ENCODE assay signal across 7 cellular contexts in genomic region chr1:116667577-116668105, GRCh38. TPM values are rescaled to one million over a fixed set of nuclear protein-coding genes. Genes with fewer than 3 reads are reported as not detected.
DNase-seq lines count a peak whose midpoint lies in the region; ATAC-seq lines count a peak whose summit lies in the region.

Gene IGSF3 (minus strand): TSS chr1:116667733. CDS start chr1:116666326, 1,407 bp downstream.

- intact Hi-C loops in left ventricle myocardium superior (cut with micrococcal nuclease), result no loop called here

- H3K9me3 ChIP-seq in SK-N-MC (ENCODE audit: low read depth, low read length), result no peaks in the 10 kb centered on the region

- peak; percentile 68 for ATAC-seq in GM18511 (IDR thresholded peaks at IDR 0.05; ENCODE audit: unreplicated experiment)
- ATAC-seq in activated naive CD8-positive, alpha-beta T cell treated with anti-CD3 and anti-CD28 coated beads, Interleukin-2, amount 10 ng/mL, durations not matched to agents 7 days and 5 days (ENCODE audit: low read depth), result peak; percentile 72
- peak; percentile 94 for ATAC-seq in left ventricle myocardium superior
- ATAC-seq in HG03571 (IDR thresholded peaks at IDR 0.05; ENCODE audit: unreplicated experiment), result no peak

- peak within 1 kb of the TSS; percentile 72 for H3K9ac ChIP-seq in SK-N-MC (ENCODE audit: insufficient read length)

- no peaks in the 10 kb centered on the region for H3K9me3 Mint-ChIP-seq in IgD-negative memory B cell
- no peaks in the 10 kb centered on the region for H3K9me3 Mint-ChIP-seq in activated naive CD8-positive, alpha-beta T cell treated with anti-CD3 and anti-CD28 coated beads, Interleukin-2, amount 10 ng/mL, durations not matched to agents 7 days and 5 days

- H3K27ac Mint-ChIP-seq in IgD-negative memory B cell, result peak within 1 kb of the TSS in 1 of 3 donors; percentile 20
- no peak within 1 kb of the TSS for H3K27ac Mint-ChIP-seq in activated naive CD8-positive, alpha-beta T cell treated with anti-CD3 and anti-CD28 coated beads, Interleukin-2, amount 10 ng/mL, durations not matched to agents 7 days and 5 days

- H3K27ac ChIP-seq in SK-N-MC, result no peak within 1 kb of the TSS

- no peaks in the 10 kb centered on the region for H3K36me3 Mint-ChIP-seq in IgD-negative memory B cell
- H3K36me3 Mint-ChIP-seq in activated naive CD8-positive, alpha-beta T cell treated with anti-CD3 and anti-CD28 coated beads, Interleukin-2, amount 10 ng/mL, durations not matched to agents 7 days and 5 days, result no peaks in the 10 kb centered on the region

- H3K4me3 Mint-ChIP-seq in IgD-negative memory B cell, result peak within 1 kb of the TSS; percentile 70 to 87 (median 77)
- peak within 1 kb of the TSS; percentile 65 for H3K4me3 Mint-ChIP-seq in activated naive CD8-positive, alpha-beta T cell treated with anti-CD3 and anti-CD28 coated beads, Interleukin-2, amount 10 ng/mL, durations not matched to agents 7 days and 5 days

- POLR2A ChIA-PET in activated naive CD8-positive, alpha-beta T cell treated with anti-CD3 and anti-CD28 coated beads, Interleukin-2, amount 10 ng/mL, durations not matched to agents 7 days and 5 days (lab: Charles Lee), result no interaction called here

- H3K27me3 Mint-ChIP-seq in IgD-negative memory B cell, result peaks cover 35% of the 10 kb centered on the region
- peaks cover 75% of the 10 kb centered on the region for H3K27me3 Mint-ChIP-seq in activated naive CD8-positive, alpha-beta T cell treated with anti-CD3 and anti-CD28 coated beads, Interleukin-2, amount 10 ng/mL, durations not matched to agents 7 days and 5 days

- peaks cover 9 to 11% (median 9%) of the 10 kb centered on the region in 3 donors for H3K4me1 Mint-ChIP-seq in IgD-negative memory B cell
- H3K4me1 Mint-ChIP-seq in activated naive CD8-positive, alpha-beta T cell treated with anti-CD3 and anti-CD28 coated beads, Interleukin-2, amount 10 ng/mL, durations not matched to agents 7 days and 5 days, result peaks cover 23% of the 10 kb centered on the region

- peak within 1 kb of the TSS; percentile 90 for H3K4me3 ChIP-seq in SK-N-MC

- 0 out of 2 replicates have a peak, but pooled peaks cover 4% of the 10 kb centered on the region for H3K36me3 ChIP-seq in SK-N-MC (ENCODE audit: insufficient read depth, low read length)

- DNase-seq in SK-N-MC (ENCODE audit: low read depth, low spot score) (no peak), left ventricle myocardium superior (peak; percentile 90), renal cortical epithelial cell (ENCODE audit: low read depth) (no peak)
- DNase-seq in activated naive CD8-positive, alpha-beta T cell treated with anti-CD3 and anti-CD28 coated beads, Interleukin-2, amount 10 ng/mL, durations not matched to agents 7 days and 5 days, result peak; percentile 63

RNA-seq across cellular contexts. Expression of gene IGSF3, which starts in this region (rescaled TPM):
- not detected for polyA plus RNA-seq in IgD-negative memory B cell
- total RNA-seq in activated naive CD8-positive, alpha-beta T cell treated with anti-CD3 and anti-CD28 coated beads, Interleukin-2, amount 10 ng/mL, durations not matched to agents 7 days and 5 days, result under 1 TPM; 0.06 to 0.09 TPM
- total RNA-seq in left ventricle myocardium superior, result 11.7 TPM
- 47.9 and 84.4 TPM in 2 replicates for total RNA-seq in renal cortical epithelial cell

Comparison
In these comparisons a context has a peak if more than half of its experiments do, and no peak if none do; other contexts are left out.
1. RNA of gene IGSF3 (total RNA-seq): 47.9 to 84.4 TPM in renal cortical epithelial cell and 11.7 TPM in left ventricle myocardium superior (single experiment); 0.06 to 0.09 TPM in activated naive CD8-positive, alpha-beta T cell treated with anti-CD3 and anti-CD28 coated beads, Interleukin-2, amount 10 ng/mL, durations not matched to agents 7 days and 5 days; every median in the first group is over 10 times any median in the second.
2. Peak in DNase-seq and ATAC-seq in activated naive CD8-positive, alpha-beta T cell treated with anti-CD3 and anti-CD28 coated beads, Interleukin-2, amount 10 ng/mL, durations not matched to agents 7 days and 5 days; RNA of the gene not detected or under 1 TPM.